10 cellular contexts compared by ENCODE assay signal in the genomic region with DNA sequence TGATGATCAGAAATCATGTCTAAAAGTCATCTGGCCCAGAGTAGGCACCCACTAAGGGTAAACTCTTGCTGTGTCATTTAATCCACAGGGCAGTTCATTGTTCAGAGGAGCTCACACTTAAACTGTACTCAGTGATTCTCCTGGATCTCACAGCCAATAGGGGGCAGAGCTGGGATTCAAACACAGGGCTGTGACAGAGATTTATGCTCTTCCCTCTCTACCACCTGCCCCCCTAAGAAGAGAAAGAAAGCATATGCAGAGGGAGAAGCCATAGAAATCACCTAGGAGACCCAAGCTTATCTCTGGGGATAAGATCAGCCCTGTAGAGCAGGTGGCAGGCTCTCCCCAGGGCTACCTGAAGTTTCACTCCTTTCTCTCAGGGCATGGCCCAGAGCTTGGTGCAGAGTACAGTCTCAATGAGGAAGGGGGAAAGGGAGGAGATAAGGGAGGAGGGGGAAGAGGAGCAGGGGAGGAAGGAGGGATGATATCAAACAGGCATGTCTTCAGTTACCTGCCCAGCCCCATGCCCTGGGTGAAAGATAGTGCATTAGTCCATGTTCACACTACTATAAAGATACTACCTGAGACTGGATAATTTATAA. TPM values are rescaled to one million over a fixed set of nuclear protein-coding genes. Genes with fewer than 3 reads are reported as not detected.
DNase-seq lines count a peak whose midpoint lies in the region; ATAC-seq, FAIRE-seq and TF ChIP-seq lines count a peak whose summit lies in the region.
"Had no signal": no experiment of that assay in that cellular context is flagged by ENCODE, and none has a peak within 500 bp of the region (broad histone marks: within the 10 kb centered on the region; RNA-seq: fewer than 3 reads in every experiment).

No MANE protein-coding gene starts in this region.

- H2BK12ac ChIP-seq in H1 (ENCODE audit: low read depth, low read length): no peak overlapping the region

- no peak overlapping the region for H3K4me3 ChIP-seq in H1 (ENCODE audit: extremely low read depth in 1 of 4, insufficient read depth in 2 of 4, low read depth in 3 of 4, low read length in 4 of 4)
- no peak overlapping the region for H3K4me3 ChIP-seq in psoas muscle

- no peak overlapping the region for H4K5ac ChIP-seq in H1 (ENCODE audit: insufficient read length, low read depth, low read length)

- H3K36me3 ChIP-seq in H1 (ENCODE audit: control insufficient read depth in 2 of 4, insufficient read depth in 4 of 4, low read length in 3 of 4) (no peaks in the 10 kb centered on the region), psoas muscle (ENCODE audit: insufficient read depth in 1 of 2, low read depth in 1 of 2) (no peaks in the 10 kb centered on the region)

- TF ChIP-seq RAD21 in H1 (IDR thresholded peaks at IDR 0.05 in 1 of 2, conservative IDR thresholded peaks at IDR 0.05 in 1 of 2; ENCODE audit: low read depth in 2 of 2, low read length in 2 of 2): peak; percentile 63 to 73

- no peaks in the 10 kb centered on the region for H3K23me2 ChIP-seq in H1 (ENCODE audit: low read depth, low read length)

- H3K27me3 ChIP-seq in H1 (replicated peaks in 1 of 4; ENCODE audit: control insufficient read depth in 3 of 4, extremely low read depth in 1 of 4, insufficient read depth in 3 of 4, low read length in 3 of 4) (no peaks in the 10 kb centered on the region), psoas muscle (ENCODE audit: insufficient read depth in 3 of 3, low read length in 2 of 3) (no peaks in the 10 kb centered on the region)

- H3K18ac ChIP-seq in H1 (ENCODE audit: extremely low read depth, low read length): no peak overlapping the region

- peaks cover 2% of the 10 kb centered on the region for H3K36me3 Mint-ChIP-seq in T-helper 17 cell (ENCODE audit: low read depth)

- no peak overlapping the region for H2AK5ac ChIP-seq in H1 (ENCODE audit: low read depth, low read length)

- DNase-seq in DMS53 (lab: John Stamatoyannopoulos, UW): peak; percentile 25
- no peak for DNase-seq in DMS53 treated with DMSO at 0.1 percent for 48 hours (lab: John Stamatoyannopoulos, UW; ENCODE audit: unreplicated experiment)
- DNase-seq in NCI-H2171 treated with DMSO at 0.1 percent for 48 hours (lab: John Stamatoyannopoulos, UW): peak; percentile 96
- peak in 1 of 2 experiments; percentile 59 for DNase-seq in H1 (ENCODE audit: low read depth in 1 of 2, low spot score in 2 of 2)
- no peak for DNase-seq in psoas muscle
- DNase-seq in GOT3 (lab: John Stamatoyannopoulos, UW): no peak
- no peak for DNase-seq in T-helper 17 cell
- no peak for DNase-seq in NCI-H1048 (lab: John Stamatoyannopoulos, UW)

- no peaks in the 10 kb centered on the region for H3K79me1 ChIP-seq in H1 (ENCODE audit: low read depth, low read length)

- H2BK15ac ChIP-seq in H1 (ENCODE audit: low read length): no peak overlapping the region

- no peak overlapping the region for H3K14ac ChIP-seq in H1 (ENCODE audit: insufficient read length)

- no peak overlapping the region for H2BK120ac ChIP-seq in H1 (replicated peaks; ENCODE audit: low read depth, low read length)

- H3K79me2 ChIP-seq in H1 (ENCODE audit: control insufficient read depth in 1 of 2, insufficient read depth in 2 of 2, low read length in 2 of 2): no peaks in the 10 kb centered on the region

- no peak overlapping the region for H3K56ac ChIP-seq in H1 (replicated peaks; ENCODE audit: insufficient read length, low read depth, low read length)

- H4K8ac ChIP-seq in H1 (ENCODE audit: extremely low read depth, insufficient read depth, low read length): no peak overlapping the region

- no peak overlapping the region for H3K23ac ChIP-seq in H1 (ENCODE audit: insufficient read length)

- H3K27ac ChIP-seq in H1 (ENCODE audit: low read depth, low read length) (no peak overlapping the region), psoas muscle (no peak overlapping the region)

- POLR2A ChIA-PET in H1 (lab: Charles Lee; ENCODE audit: partially characterized antibody): interaction anchor here (0.6 to 0.9 kb wide), 2 partner anchors 39 to 704 kb away, joined by 3 read pairs; no protein-coding TSS in a partner anchor

- intact Hi-C loops in psoas muscle (cut with DNase I): no loop called here

- no peak overlapping the region for H3K9ac ChIP-seq in H1 (replicated peaks in 1 of 4; ENCODE audit: extremely low read depth in 1 of 4, low read depth in 3 of 4, low read length in 3 of 4)

- peak overlapping the region; percentile 92; the same call in 1 of the 2 replicates for H2AFZ ChIP-seq in H1 (ENCODE audit: low read length)

- TF ChIP-seq POLR2A in H1 (IDR thresholded peaks at IDR 0.05; ENCODE audit: control extremely low read depth in 1 of 2, low read depth in 2 of 2, low read length in 2 of 2): no peak

- FAIRE-seq in H1 (lab: Jason Lieb, UNC): peak; percentile 82
- FAIRE-seq: A204.1 had no signal

- peak overlapping the region; percentile 4 for H4K91ac ChIP-seq in H1 (replicated peaks; ENCODE audit: insufficient read length, low read length)

- ATAC-seq in psoas muscle (peak in 2 of 4 donors; percentile 27 to 38), T-helper 17 cell (no peak)

- no peak overlapping the region for H3K4me3 Mint-ChIP-seq in T-helper 17 cell
- H3K4me3 Mint-ChIP-seq: T-helper 1 cell treated with Interleukin-12 subunit alpha and Interleukin-12 subunit beta and Interleukin-4 antibody, amounts not matched to agents 30 μg/mL and 1 μg/mL, for 36 hours had no signal

- no peak overlapping the region for H3K4ac ChIP-seq in H1 (replicated peaks; ENCODE audit: insufficient read length, low read depth, low read length)

- H3K4me1 ChIP-seq in H1 (replicated peaks in 1 of 4; ENCODE audit: control insufficient read depth in 3 of 4, insufficient read depth in 4 of 4, low read length in 3 of 4) (peaks cover 0 to 4% (median 0%) of the 10 kb centered on the region in 4 experiments; a peak in 1 of 7 replicates), psoas muscle (peaks cover 33% of the 10 kb centered on the region)

- TF ChIP-seq CTCF in H1 (IDR thresholded peaks at IDR 0.05; ENCODE audit: control extremely low read depth in 1 of 3, insufficient read depth in 1 of 3, low read depth in 1 of 3, low read length in 3 of 3) (peak in 2 of 3 experiments; percentile 55 to 73; a peak in 3 of 4 replicates), psoas muscle (IDR thresholded peaks at IDR 0.05) (peak; percentile 16)

- H4K20me1 ChIP-seq in H1 (replicated peaks in 1 of 2; ENCODE audit: control insufficient read depth in 1 of 2, insufficient read depth in 2 of 2, low read length in 2 of 2): no peaks in the 10 kb centered on the region

- no peak for TF ChIP-seq EP300 in H1 (IDR thresholded peaks at IDR 0.05; ENCODE audit: borderline replicate concordance in 1 of 2, low read depth in 2 of 2, low read length in 2 of 2)

- H3K4me1 Mint-ChIP-seq in T-helper 17 cell: peaks cover 8% of the 10 kb centered on the region

- H2BK5ac ChIP-seq in H1 (ENCODE audit: low read depth, low read length): no peak overlapping the region

- CTCF ChIA-PET in H1 (lab: Charles Lee; ENCODE audit: partially characterized antibody): interaction anchor here (0.6 to 3.8 kb wide), 38 partner anchors 9 to 447 kb away, joined by 3 to 20 read pairs (median 4); no protein-coding TSS in a partner anchor

- no peak overlapping the region for H3K27ac Mint-ChIP-seq in T-helper 17 cell
- H3K27ac Mint-ChIP-seq: T-helper 1 cell treated with Interleukin-12 subunit alpha and Interleukin-12 subunit beta and Interleukin-4 antibody, amounts not matched to agents 30 μg/mL and 1 μg/mL, for 36 hours had no signal

- no peak overlapping the region for H2BK20ac ChIP-seq in H1 (ENCODE audit: low read length)

- H3K4me2 ChIP-seq in H1 (ENCODE audit: insufficient read depth in 1 of 2, low read depth in 2 of 2, low read length in 2 of 2): peak overlapping the region in 1 of 2 experiments; percentile 6; a peak in 1 of 4 replicates

- H3K27me3 Mint-ChIP-seq in T-helper 17 cell: peaks cover 23% of the 10 kb centered on the region

- H3K9me3 ChIP-seq in H1 (ENCODE audit: insufficient read depth in 2 of 2, low read depth in 1 of 2, low read length in 1 of 2): no peaks in the 10 kb centered on the region
- H3K9me3 ChIP-seq in psoas muscle: no peaks in the 10 kb centered on the region
- H3K9me3 ChIP-seq in T-helper 17 cell (ENCODE audit: control insufficient read depth, low read length, poor library complexity, severe bottlenecking): no peaks in the 10 kb centered on the region

TF ChIP-seq in H1, 55 proteins besides CTCF, POLR2A, EP300 and RAD21:
- TF ChIP-seq NRF1 (IDR thresholded peaks at IDR 0.05; ENCODE audit: low read depth, low read length) (0 out of 2 replicates have a peak, but pooled peaks have one; percentile 2), USF2 (IDR thresholded peaks at IDR 0.05; ENCODE audit: low read length) (no peak), POLR2AphosphoS5 (IDR thresholded peaks at IDR 0.05; ENCODE audit: low read depth, low read length) (no peak), SIN3A (conservative IDR thresholded peaks at IDR 0.05 in 1 of 2, IDR thresholded peaks at IDR 0.05 in 1 of 2; ENCODE audit: low read depth in 1 of 2, low read length in 2 of 2) (0 out of 4 replicates have a peak, but pooled peaks of 1 of the 2 experiments have one; percentile 35), BRCA1 (IDR thresholded peaks at IDR 0.05; ENCODE audit: low read depth, low read length) (no peak), RXRA (IDR thresholded peaks at IDR 0.05; ENCODE audit: insufficient read depth, low read depth, low read length) (no peak)

RNA-seq across cellular contexts. Expression of gene ADPGK, which starts 51.8 kb away (rescaled TPM):
- total RNA-seq in H1 (2021; fragmentation: NEBNext Ultra II Directional; extraction: Animal tissue kit (Norgen Biotek cat#: 25700)): 35.7 and 38.2 TPM in 2 replicates
- polyA plus RNA-seq in H1 (2011; rRNA removed) (32.2 and 36.6 TPM in 2 replicates), psoas muscle (10 to 100 TPM; 10.4 to 14.2 (median 12.0) TPM)
- polyA plus RNA-seq in H1 (2011; cell fraction: cytosol; rRNA removed): 43.9 TPM
- polyA plus RNA-seq in H1 (2011; cell fraction: nucleus; rRNA removed): 46.9 TPM
- polyA plus RNA-seq in H1 (2012, experiment 1 of 2): 27.2 to 37.0 TPM (median 29.7 TPM) in 4 replicates
- 28.0 TPM for polyA plus RNA-seq in H1 (2012, experiment 2 of 2)
- polyA plus RNA-seq in H1 (2013, experiment 1 of 2): 47.2 TPM
- 48.5 TPM for polyA plus RNA-seq in H1 (2013, experiment 2 of 2)
- polyA minus RNA-seq in H1 (2011; rRNA and poly(A)+ RNA removed): 33.9 and 45.6 TPM in 2 replicates
- 20.1 TPM for polyA minus RNA-seq in H1 (2011; cell fraction: cytosol; rRNA and poly(A)+ RNA removed)
- 40.0 TPM for polyA minus RNA-seq in H1 (2011; cell fraction: nucleus; rRNA and poly(A)+ RNA removed)
- total RNA-seq in psoas muscle (10 to 100 TPM in 3 of 4 donors, 1 to 10 TPM in 1; 7.9 to 13.6 (median 10.5) TPM), T-helper 17 cell (100 to 1,000 TPM; 115 to 124 TPM)

Comparison
In these comparisons a context has a peak if more than half of its experiments do, and no peak if none do; other contexts are left out.
1. DNase-seq: peak in DMS53 (single experiment) and NCI-H2171 treated with DMSO at 0.1 percent for 48 hours (single experiment); none in DMS53 treated with DMSO at 0.1 percent for 48 hours (single experiment), psoas muscle (0 of 2), GOT3 (single experiment), T-helper 17 cell (0 of 3) and NCI-H1048 (single experiment).